Comparison of ENCODE assay signal across 21 cellular contexts in the genomic region with DNA sequence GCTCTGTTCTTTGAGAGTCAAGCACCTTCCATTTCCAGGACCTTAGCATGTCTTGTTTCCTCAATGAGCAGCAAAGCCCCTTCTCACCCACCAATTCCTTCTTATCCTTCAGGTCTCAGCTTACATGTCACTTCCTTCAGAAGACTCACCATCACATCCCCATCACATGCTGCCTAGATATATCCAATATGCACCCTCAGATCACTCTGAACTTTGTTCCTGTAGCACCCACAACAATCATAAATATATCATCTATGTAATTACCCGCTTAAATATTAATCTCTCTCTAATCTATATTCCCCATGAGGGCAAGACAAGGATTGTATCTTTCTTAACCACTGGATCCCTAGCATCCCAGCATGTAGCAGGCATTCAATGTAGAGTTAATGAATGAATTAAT. TPM values are rescaled to one million over a fixed set of nuclear protein-coding genes. Genes with fewer than 3 reads are reported as not detected.
DNase-seq lines count a peak whose midpoint lies in the region; ATAC-seq and TF ChIP-seq lines count a peak whose summit lies in the region.
"Had no signal": no experiment of that assay in that cellular context is flagged by ENCODE, and none has a peak within 500 bp of the region (broad histone marks: within the 10 kb centered on the region; RNA-seq: fewer than 3 reads in every experiment).

No MANE protein-coding gene starts in this region.

- TF ChIP-seq POLR2A in ovary (IDR thresholded peaks at IDR 0.05), result no peak

- no peak overlapping the region for H3K27ac ChIP-seq in ovary
- H3K27ac ChIP-seq in SK-N-SH (ENCODE audit: low read depth in 2 of 2, low read length in 1 of 2), result no peak overlapping the region
- H3K27ac ChIP-seq: pancreas, SJCRH30 had no signal

- no peak overlapping the region for H3K4me3 Mint-ChIP-seq in activated CD8-positive, alpha-beta T cell treated with anti-CD3 and anti-CD28 coated beads for 36 hours
- H3K4me3 Mint-ChIP-seq in activated CD8-positive, alpha-beta T cell treated with anti-CD3 and anti-CD28 coated beads, Interleukin-2, amount 10 ng/mL, durations not matched to agents 7 days and 5 days, result no peak overlapping the region
- no peak overlapping the region for H3K4me3 Mint-ChIP-seq in osteocyte (ENCODE audit: unreplicated experiment)

- peaks cover 29% of the 10 kb centered on the region for H3K36me3 Mint-ChIP-seq in activated CD8-positive, alpha-beta T cell treated with anti-CD3 and anti-CD28 coated beads for 36 hours (ENCODE audit: low read depth)
- H3K36me3 Mint-ChIP-seq in activated CD8-positive, alpha-beta T cell treated with anti-CD3 and anti-CD28 coated beads, Interleukin-2, amount 10 ng/mL, durations not matched to agents 7 days and 5 days (ENCODE audit: low read depth), result peaks cover 42% of the 10 kb centered on the region
- H3K36me3 Mint-ChIP-seq in osteocyte (ENCODE audit: unreplicated experiment), result peaks cover 18% of the 10 kb centered on the region

- no peaks in the 10 kb centered on the region for H3K27me3 Mint-ChIP-seq in activated CD8-positive, alpha-beta T cell treated with anti-CD3 and anti-CD28 coated beads for 36 hours
- no peaks in the 10 kb centered on the region for H3K27me3 Mint-ChIP-seq in activated CD8-positive, alpha-beta T cell treated with anti-CD3 and anti-CD28 coated beads, Interleukin-2, amount 10 ng/mL, durations not matched to agents 7 days and 5 days (ENCODE audit: low read depth)
- no peaks in the 10 kb centered on the region for H3K27me3 Mint-ChIP-seq in osteocyte (ENCODE audit: unreplicated experiment)
- H3K27me3 Mint-ChIP-seq: IgD-negative memory B cell had no signal

- no peak for DNase-seq in activated CD8-positive, alpha-beta T cell treated with anti-CD3 and anti-CD28 coated beads for 36 hours
- no peak for DNase-seq in activated CD8-positive, alpha-beta T cell treated with anti-CD3 and anti-CD28 coated beads, Interleukin-2, amount 10 ng/mL, durations not matched to agents 7 days and 5 days
- DNase-seq in islet precursor cell, result peak; percentile 19
- DNase-seq in osteocyte (ENCODE audit: extremely low spot score, unreplicated experiment), result no peak
- no peak for DNase-seq in H7
- DNase-seq in ovary, result no peak
- DNase-seq in SK-N-SH, result no peak
- DNase-seq: activated CD4-positive, alpha-beta T cell treated with anti-CD3 and anti-CD28 coated beads for 48 hours; activated CD8-positive, alpha-beta memory T cell treated with anti-CD3 and anti-CD28 coated beads, Interleukin-2, amount 50 U/mL, for 48 hours; activated effector memory CD4-positive, alpha-beta T cell treated with anti-CD3 and anti-CD28 coated beads, Interleukin-2, amount 50 U/mL, for 16 hours; DMS 273 treated with DMSO at 0.1 percent for 48 hours; MG63; NCI-H1436; pancreas; Peyer's patch; right cardiac atrium; SJCRH30; T-helper 1 cell had no signal

- H3K9me3 ChIP-seq in Loucy (ENCODE audit: insufficient read depth, low read depth, low read length), result no peaks in the 10 kb centered on the region
- no peaks in the 10 kb centered on the region for H3K9me3 ChIP-seq in ovary
- no peaks in the 10 kb centered on the region for H3K9me3 ChIP-seq in SK-N-SH
- H3K9me3 ChIP-seq: MG63, pancreas, Peyer's patch, SJCRH30 had no signal

- TF ChIP-seq CTCF in activated CD8-positive, alpha-beta T cell treated with anti-CD3 and anti-CD28 coated beads for 36 hours (IDR thresholded peaks at IDR 0.05), result no peak
- no peak for TF ChIP-seq CTCF in Loucy (conservative IDR thresholded peaks at IDR 0.05; ENCODE audit: low read length)
- no peak for TF ChIP-seq CTCF in osteocyte (IDR thresholded peaks at IDR 0.05)
- no peak for TF ChIP-seq CTCF in ovary (IDR thresholded peaks at IDR 0.05)
- no peak for TF ChIP-seq CTCF in SK-N-SH (IDR thresholded peaks at IDR 0.05)

- peaks cover 77% of the 10 kb centered on the region for H3K4me1 Mint-ChIP-seq in activated CD8-positive, alpha-beta T cell treated with anti-CD3 and anti-CD28 coated beads for 36 hours (ENCODE audit: low read depth)
- H3K4me1 Mint-ChIP-seq in activated CD8-positive, alpha-beta T cell treated with anti-CD3 and anti-CD28 coated beads, Interleukin-2, amount 10 ng/mL, durations not matched to agents 7 days and 5 days (ENCODE audit: low read depth), result peaks cover 51% of the 10 kb centered on the region
- peaks cover 82% of the 10 kb centered on the region for H3K4me1 Mint-ChIP-seq in osteocyte (ENCODE audit: unreplicated experiment)

- 0 to 42% (median 0%) methylated on average over 1 of the region's 1 CpG for WGBS in ovary, 3 donors
- WGBS in SK-N-SH (ENCODE audit: low lambda C conversion rate), result 0% methylated on average over 1 of the region's 1 CpG

- H2AFZ ChIP-seq in Loucy (ENCODE audit: low read length) (no peak overlapping the region), SK-N-SH (ENCODE audit: low read depth) (no peak overlapping the region)

- peak overlapping the region; percentile 8 for H3K27ac Mint-ChIP-seq in activated CD8-positive, alpha-beta T cell treated with anti-CD3 and anti-CD28 coated beads for 36 hours
- H3K27ac Mint-ChIP-seq in activated CD8-positive, alpha-beta T cell treated with anti-CD3 and anti-CD28 coated beads, Interleukin-2, amount 10 ng/mL, durations not matched to agents 7 days and 5 days, result no peak overlapping the region
- peak overlapping the region; percentile 9 for H3K27ac Mint-ChIP-seq in osteocyte (ENCODE audit: unreplicated experiment)

- H3K4me2 ChIP-seq in Loucy (ENCODE audit: low read depth, low read length, poor library complexity, severe bottlenecking) (peak overlapping the region; percentile 18), SK-N-SH (no peak overlapping the region)

- no peaks in the 10 kb centered on the region for H3K27me3 ChIP-seq in Loucy (ENCODE audit: insufficient read depth, low read length, poor library complexity, severe bottlenecking)
- H3K27me3 ChIP-seq in H7 (ENCODE audit: control insufficient read depth, insufficient read depth, low read length), result no peaks in the 10 kb centered on the region
- no peaks in the 10 kb centered on the region for H3K27me3 ChIP-seq in ovary
- no peaks in the 10 kb centered on the region for H3K27me3 ChIP-seq in SK-N-SH (ENCODE audit: insufficient read depth)
- H3K27me3 ChIP-seq: foreskin keratinocyte, MG63, pancreas, Peyer's patch, SJCRH30 had no signal

- no peak overlapping the region for H3K4me3 ChIP-seq in Loucy (ENCODE audit: low read length, poor library complexity, severe bottlenecking)
- no peak overlapping the region for H3K4me3 ChIP-seq in H7 (ENCODE audit: insufficient read depth, low read depth, low read length)
- no peak overlapping the region for H3K4me3 ChIP-seq in ovary
- H3K4me3 ChIP-seq in SK-N-SH (ENCODE audit: low read depth in 2 of 2, low read length in 1 of 2), result no peak overlapping the region
- H3K4me3 ChIP-seq: MG63, pancreas, Peyer's patch, SJCRH30 had no signal

- no peak for ATAC-seq in activated CD8-positive, alpha-beta T cell treated with anti-CD3 and anti-CD28 coated beads for 36 hours
- ATAC-seq in activated CD8-positive, alpha-beta T cell treated with anti-CD3 and anti-CD28 coated beads, Interleukin-2, amount 10 ng/mL, durations not matched to agents 7 days and 5 days, result no peak
- ATAC-seq: pancreas had no signal

- no peaks in the 10 kb centered on the region for H3K9me3 Mint-ChIP-seq in activated CD8-positive, alpha-beta T cell treated with anti-CD3 and anti-CD28 coated beads for 36 hours
- H3K9me3 Mint-ChIP-seq in activated CD8-positive, alpha-beta T cell treated with anti-CD3 and anti-CD28 coated beads, Interleukin-2, amount 10 ng/mL, durations not matched to agents 7 days and 5 days (ENCODE audit: insufficient read depth), result no peaks in the 10 kb centered on the region
- no peaks in the 10 kb centered on the region for H3K9me3 Mint-ChIP-seq in osteocyte (ENCODE audit: unreplicated experiment)
- H3K9me3 Mint-ChIP-seq: IgD-negative memory B cell had no signal

- no peak for TF ChIP-seq EP300 in ovary (IDR thresholded peaks at IDR 0.05)
- no peak for TF ChIP-seq EP300 in SK-N-SH (IDR thresholded peaks at IDR 0.05; ENCODE audit: borderline replicate concordance in 1 of 2, low read depth in 1 of 2, low read length in 1 of 2)

- intact Hi-C loops in activated CD8-positive, alpha-beta T cell treated with anti-CD3 and anti-CD28 coated beads for 36 hours (cut with micrococcal nuclease), result no loop called here
- intact Hi-C loops in ovary (cut with DNase I), result no loop called here

- H3K9ac ChIP-seq in Loucy (ENCODE audit: low read depth, low read length, poor library complexity, severe bottlenecking) (no peak overlapping the region), SK-N-SH (no peak overlapping the region)

- POLR2A ChIA-PET in activated CD8-positive, alpha-beta T cell treated with anti-CD3 and anti-CD28 coated beads for 36 hours (lab: Charles Lee), result interaction anchor here (0.6 to 2.5 kb wide), 3 partner anchors 9 to 143 kb away, joined by 3 to 9 read pairs (median 4); no protein-coding TSS in a partner anchor
- POLR2A ChIA-PET in activated CD8-positive, alpha-beta T cell treated with anti-CD3 and anti-CD28 coated beads, Interleukin-2, amount 10 ng/mL, durations not matched to agents 7 days and 5 days (lab: Charles Lee), result no interaction called here
- POLR2A ChIA-PET in SK-N-SH (lab: Yijun Ruan, JAX), result interaction anchor here (0.5 to 0.8 kb wide), 2 partner anchors 138 to 164 kb away, joined by 3 read pairs; partner anchors contain the start of gene STH

- TF ChIP-seq RAD21 in SK-N-SH (IDR thresholded peaks at IDR 0.05; ENCODE audit: low read length), result no peak

- peaks cover 92% of the 10 kb centered on the region for H4K20me1 ChIP-seq in Loucy (ENCODE audit: insufficient read depth, low read length, poor library complexity, severe bottlenecking)
- H4K20me1 ChIP-seq in SK-N-SH (ENCODE audit: insufficient read depth), result peaks cover 100% of the 10 kb centered on the region

- peaks cover 9% of the 10 kb centered on the region; the same call in 1 of the 2 replicates for H3K36me3 ChIP-seq in Loucy (ENCODE audit: insufficient read depth, low read length)
- no peaks in the 10 kb centered on the region for H3K36me3 ChIP-seq in H7 (replicated peaks; ENCODE audit: control insufficient read depth, insufficient read depth, low read length)
- no peaks in the 10 kb centered on the region for H3K36me3 ChIP-seq in ovary
- H3K36me3 ChIP-seq in SK-N-SH (replicated peaks in 1 of 2; ENCODE audit: control insufficient read depth in 1 of 2, insufficient read depth in 2 of 2, low read length in 1 of 2), result peaks cover 5 to 32% of the 10 kb centered on the region in 2 experiments
- H3K36me3 ChIP-seq: pancreas, Peyer's patch had no signal

- H3K4me1 ChIP-seq in Loucy (ENCODE audit: insufficient read depth, low read length, poor library complexity, severe bottlenecking), result peaks cover 17% of the 10 kb centered on the region
- H3K4me1 ChIP-seq in ovary (ENCODE audit: insufficient read depth), result peaks cover 27% of the 10 kb centered on the region
- peaks cover 8 to 23% of the 10 kb centered on the region in 2 experiments; a peak in 3 of 4 replicates for H3K4me1 ChIP-seq in SK-N-SH (ENCODE audit: control insufficient read depth in 1 of 2, insufficient read depth in 2 of 2, low read depth in 1 of 2, low read length in 1 of 2)
- H3K4me1 ChIP-seq: SJCRH30 had no signal

- CTCF ChIA-PET in activated CD8-positive, alpha-beta T cell treated with anti-CD3 and anti-CD28 coated beads for 36 hours (lab: Charles Lee), result interaction anchor here (0.9 to 2.0 kb wide), 5 partner anchors 9 to 101 kb away, joined by 3 to 6 read pairs (median 5); partner anchors contain the start of gene KANSL1
- CTCF ChIA-PET in activated CD8-positive, alpha-beta T cell treated with anti-CD3 and anti-CD28 coated beads, Interleukin-2, amount 10 ng/mL, durations not matched to agents 7 days and 5 days (lab: Charles Lee), result interaction anchor here (0.6 to 1.5 kb wide), 3 partner anchors 12 to 160 kb away, joined by 3 to 4 read pairs (median 3); no protein-coding TSS in a partner anchor
- CTCF ChIA-PET in SK-N-SH (lab: Yijun Ruan, JAX), result interaction anchor here (0.7 to 1.4 kb wide), 5 partner anchors 16 to 125 kb away, joined by 3 to 4 read pairs (median 3); no protein-coding TSS in a partner anchor

- H3F3A ChIP-seq in Loucy (ENCODE audit: low read depth) (no peaks in the 10 kb centered on the region), SK-N-SH (replicated peaks; ENCODE audit: insufficient read depth) (peaks cover 22% of the 10 kb centered on the region)

- peaks cover 99% of the 10 kb centered on the region for H3K79me2 ChIP-seq in Loucy (ENCODE audit: insufficient read depth, low read length)
- H3K79me2 ChIP-seq in SK-N-SH (ENCODE audit: insufficient read depth), result peaks cover 100% of the 10 kb centered on the region

- no peaks in the 10 kb centered on the region for H3K9me2 ChIP-seq in Loucy (replicated peaks; ENCODE audit: low read depth, low read length)
- H3K9me2 ChIP-seq in SK-N-SH, result no peaks in the 10 kb centered on the region

RNA-seq across cellular contexts. Expression of gene KANSL1, which starts 30.4 kb away (rescaled TPM):
- 10 to 100 TPM; 54.4 to 55.3 TPM for total RNA-seq in activated CD8-positive, alpha-beta T cell treated with anti-CD3 and anti-CD28 coated beads for 36 hours
- 10 to 100 TPM; 80.5 to 82.8 TPM for total RNA-seq in activated CD8-positive, alpha-beta T cell treated with anti-CD3 and anti-CD28 coated beads, Interleukin-2, amount 10 ng/mL, durations not matched to agents 7 days and 5 days
- total RNA-seq in osteocyte (99.0 and 102 TPM in 2 replicates), ovary (100 to 1,000 TPM in 2 of 7 donors, 10 to 100 TPM in 5; 60.2 to 107 (median 86.9) TPM)
- 35.2 and 41.4 TPM in 2 replicates for total RNA-seq in H7 (2014; rRNA removed; shearing (Covaris generic))
- polyA plus RNA-seq in ovary (10 to 100 TPM; 30.4 to 39.8 TPM), SK-N-SH (2012; rRNA removed) (10.0 and 11.9 TPM in 2 replicates)
- polyA plus RNA-seq in SK-N-SH (2012; cell fraction: cytosol; rRNA removed), result 7.2 and 9.3 TPM in 2 replicates
- polyA plus RNA-seq in SK-N-SH (2012; cell fraction: nucleus; rRNA removed), result 48.5 and 48.8 TPM in 2 replicates
